Comparison of ENCODE assay signal across 1 cellular context in genomic region chr4:1018147-1019020, GRCh38.
TF ChIP-seq lines count a peak whose summit lies in the region.

No MANE protein-coding gene starts in this region.

TF ChIP-seq in HEK293, 187 proteins besides CTCF, POLR2A, EP300 and RAD21 (continued from another document):
- no peak for TF ChIP-seq ZNF280D (tag by site-specific recombination; IDR thresholded peaks at IDR 0.05)
- no peak for TF ChIP-seq ZNF548 (tag by site-specific recombination; IDR thresholded peaks at IDR 0.05)
- no peak for TF ChIP-seq AEBP2 (tag by site-specific recombination; IDR thresholded peaks at IDR 0.05; ENCODE audit: borderline replicate concordance)
- TF ChIP-seq ZNF600 (tag by site-specific recombination; IDR thresholded peaks at IDR 0.05) = 0 out of 2 replicates have a peak, but pooled peaks have one; percentile 10
- TF ChIP-seq ZNF549 (tag by site-specific recombination; IDR thresholded peaks at IDR 0.05) = no peak
- no peak for TF ChIP-seq ZNF792 (tag by site-specific recombination; IDR thresholded peaks at IDR 0.05)
- TF ChIP-seq ZNF211 (tag by site-specific recombination; IDR thresholded peaks at IDR 0.05; ENCODE audit: low read depth) = no peak
- no peak for TF ChIP-seq ZNF580 (tag by site-specific recombination; IDR thresholded peaks at IDR 0.05)
- TF ChIP-seq ZNF266 (tag by site-specific recombination; IDR thresholded peaks at IDR 0.05; ENCODE audit: low read depth) = no peak
- TF ChIP-seq ZNF560 (tag by site-specific recombination; IDR thresholded peaks at IDR 0.05; ENCODE audit: borderline replicate concordance) = no peak
- no peak for TF ChIP-seq SCRT1 (tag by site-specific recombination; IDR thresholded peaks at IDR 0.05; ENCODE audit: borderline replicate concordance)
- TF ChIP-seq ZNF404 (tag by site-specific recombination; IDR thresholded peaks at IDR 0.05) = no peak
- TF ChIP-seq ZNF623 (tag by site-specific recombination; IDR thresholded peaks at IDR 0.05) = no peak
- TF ChIP-seq ZSCAN18 (tag by site-specific recombination; IDR thresholded peaks at IDR 0.05) = no peak
- no peak for TF ChIP-seq BCL11B (tag by site-specific recombination; IDR thresholded peaks at IDR 0.05; ENCODE audit: low read depth)
- TF ChIP-seq ZNF175 (tag by site-specific recombination; IDR thresholded peaks at IDR 0.05) = no peak
- no peak for TF ChIP-seq ZNF433 (tag by site-specific recombination; IDR thresholded peaks at IDR 0.05; ENCODE audit: low read depth)
- TF ChIP-seq ZNF518A (tag by site-specific recombination; conservative IDR thresholded peaks at IDR 0.05; ENCODE audit: low read depth) = no peak
- TF ChIP-seq ZNF624 (tag by site-specific recombination; IDR thresholded peaks at IDR 0.05) = no peak
- TF ChIP-seq HOXA7 (CRISPR knock-in tag; IDR thresholded peaks at IDR 0.05; ENCODE audit: borderline replicate concordance) = no peak
- TF ChIP-seq ZNF785 (tag by site-specific recombination; IDR thresholded peaks at IDR 0.05) = no peak
- no peak for TF ChIP-seq ZNF366 (tag by site-specific recombination; conservative IDR thresholded peaks at IDR 0.05)
- TF ChIP-seq OVOL3 (tag by site-specific recombination; IDR thresholded peaks at IDR 0.05) = no peak
- TF ChIP-seq KLF16 (tag by site-specific recombination; IDR thresholded peaks at IDR 0.05) = no peak
- TF ChIP-seq ZNF23 (tag by site-specific recombination; IDR thresholded peaks at IDR 0.05; ENCODE audit: borderline replicate concordance) = no peak
- TF ChIP-seq ZNF24 (tag by site-specific recombination; IDR thresholded peaks at IDR 0.05) = no peak
- peak; percentile 27; the same call in 1 of the 2 replicates for TF ChIP-seq KLF1 (tag by site-specific recombination; IDR thresholded peaks at IDR 0.05)
- peak; percentile 6; the same call in 1 of the 2 replicates for TF ChIP-seq EGR2 (tag by site-specific recombination; IDR thresholded peaks at IDR 0.05; ENCODE audit: low read depth)
- peak; percentile 88 for TF ChIP-seq ZIC2 (tag by site-specific recombination; IDR thresholded peaks at IDR 0.05)
- no peak for TF ChIP-seq ZNF311 (tag by site-specific recombination; IDR thresholded peaks at IDR 0.05; ENCODE audit: borderline replicate concordance)
- peak; percentile 78 for TF ChIP-seq GLIS1 (tag by site-specific recombination; IDR thresholded peaks at IDR 0.05)
- peak; percentile 44 for TF ChIP-seq ZFHX2 (tag by site-specific recombination; conservative IDR thresholded peaks at IDR 0.05)
- TF ChIP-seq HOXD13 (CRISPR knock-in tag; IDR thresholded peaks at IDR 0.05; ENCODE audit: borderline replicate concordance) = no peak
- TF ChIP-seq ZNF664 (tag by site-specific recombination; IDR thresholded peaks at IDR 0.05) = no peak
- TF ChIP-seq PATZ1 (tag by site-specific recombination; IDR thresholded peaks at IDR 0.05) = 0 out of 2 replicates have a peak, but pooled peaks have one; percentile 24
- TF ChIP-seq ZFP3 (tag by site-specific recombination; IDR thresholded peaks at IDR 0.05; ENCODE audit: low read depth) = no peak
- TF ChIP-seq ZNF223 (tag by site-specific recombination; IDR thresholded peaks at IDR 0.05) = no peak
- no peak for TF ChIP-seq ZNF10 (tag by site-specific recombination; IDR thresholded peaks at IDR 0.05)
- no peak for TF ChIP-seq ZNF324 (tag by site-specific recombination; IDR thresholded peaks at IDR 0.05)
- TF ChIP-seq ZNF132 (tag by site-specific recombination; IDR thresholded peaks at IDR 0.05; ENCODE audit: borderline replicate concordance) = no peak
- no peak for TF ChIP-seq ZNF529 (tag by site-specific recombination; IDR thresholded peaks at IDR 0.05; ENCODE audit: insufficient replicate concordance)
- TF ChIP-seq BCL6B (tag by site-specific recombination; IDR thresholded peaks at IDR 0.05) = no peak
- no peak for TF ChIP-seq ZNF645 (tag by site-specific recombination; IDR thresholded peaks at IDR 0.05)
- TF ChIP-seq ZFP41 (tag by site-specific recombination; IDR thresholded peaks at IDR 0.05; ENCODE audit: borderline replicate concordance) = no peak
- TF ChIP-seq ZNF639 (tag by site-specific recombination; IDR thresholded peaks at IDR 0.05) = no peak
- no peak for TF ChIP-seq ZNF157 (tag by site-specific recombination; IDR thresholded peaks at IDR 0.05)
- no peak for TF ChIP-seq ZNF596 (tag by site-specific recombination; IDR thresholded peaks at IDR 0.05)
- TF ChIP-seq ZNF555 (tag by site-specific recombination; conservative IDR thresholded peaks at IDR 0.05) = no peak
- TF ChIP-seq SP3 (tag by site-specific recombination; IDR thresholded peaks at IDR 0.05) = no peak
